Comparison of ENCODE assay signal across 8 cellular contexts in the genomic region with DNA sequence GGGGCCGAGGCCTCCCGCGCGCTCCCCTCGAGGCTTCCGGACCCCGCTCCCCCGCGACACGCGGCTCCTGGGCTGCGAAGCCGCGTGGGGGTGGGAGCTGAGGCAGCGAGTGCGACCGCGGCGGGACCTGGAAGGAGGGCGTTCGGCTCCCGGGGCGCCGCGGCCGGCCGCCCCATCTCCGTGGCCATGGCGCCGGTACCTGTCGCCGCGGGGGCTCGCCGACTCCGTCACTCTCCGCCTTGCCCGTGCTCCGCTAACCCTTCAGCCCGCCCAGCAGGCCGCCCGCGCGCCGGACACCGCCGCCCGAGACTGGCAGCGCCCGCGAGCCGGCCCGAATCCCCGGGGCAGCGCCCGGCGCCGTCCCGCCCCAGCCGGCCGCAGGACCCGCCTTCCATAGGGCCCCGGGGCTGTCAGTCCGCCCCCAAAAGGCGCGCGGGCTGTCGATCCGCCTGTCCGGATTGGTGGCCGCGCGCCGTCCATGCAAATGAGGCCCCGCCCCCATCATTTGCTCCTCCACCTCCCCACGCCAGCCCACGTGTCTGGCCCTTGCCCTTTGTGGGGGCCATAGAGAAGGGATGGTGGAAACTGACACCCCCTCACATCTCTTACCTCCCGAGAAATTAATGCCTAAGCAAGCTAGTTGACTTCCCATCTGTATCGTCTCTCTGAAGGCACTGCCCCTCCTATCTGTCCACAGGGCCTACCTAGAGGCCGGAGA. TPM values are rescaled to one million over a fixed set of nuclear protein-coding genes. Genes with fewer than 3 reads are reported as not detected.
DNase-seq lines count a peak whose midpoint lies in the region; ATAC-seq and TF ChIP-seq lines count a peak whose summit lies in the region.

Gene FKBP5, minus strand, starts transcription at position 311 of the 718 bp plus-strand sequence. CDS start 46,091 bp downstream, outside the sequence.

- CTCF ChIA-PET in CD8-positive, alpha-beta T cell (lab: Charles Lee) = interaction anchor here (0.6 to 3.5 kb wide), 5 partner anchors 41 to 104 kb away, joined by 4 to 20 read pairs (median 4); partner anchors contain the start of gene ARMC12
- CTCF ChIA-PET in OCI-LY7 (lab: Charles Lee; ENCODE audit: unreplicated experiment) = no interaction called here

- H3K36me3 ChIP-seq in CD8-positive, alpha-beta T cell (ENCODE audit: insufficient read depth, low read length) = no peaks in the 10 kb centered on the region
- H3K36me3 ChIP-seq in OCI-LY7 (ENCODE audit: insufficient read depth, low read length) (peaks cover 17% of the 10 kb centered on the region), esophagus (ENCODE audit: control insufficient read depth in 2 of 2, insufficient read depth in 2 of 2, low read length in 1 of 2) (peaks cover 0 to 2% of the 10 kb centered on the region in 2 donors), muscle layer of colon (ENCODE audit: insufficient read depth, low read length) (no peaks in the 10 kb centered on the region)

- BruUV-seq in OCI-LY7 (replicated peaks; lab: Mats Ljungman, UMichigan) = no TSS peak

- peak; percentile 87 for ATAC-seq in CD8-positive, alpha-beta T cell
- peak; percentile 84 for ATAC-seq in GM19397 (IDR thresholded peaks at IDR 0.05; ENCODE audit: unreplicated experiment)
- peak; percentile 78 for ATAC-seq in HG03571 (IDR thresholded peaks at IDR 0.05; ENCODE audit: unreplicated experiment)

- 2% methylated on average over 65 to 80 of the region's 80 CpGs for WGBS in esophagus, 2 donors

- intact Hi-C loops in CD8-positive, alpha-beta T cell (cut with DNase I, micrococcal nuclease) = loop anchor here (1.0 to 10.0 kb wide), 8 partner anchors 40 to 906 kb away; partner anchors contain the start of genes FANCE (in 1 of the 2) and SRSF3 (in 1 of the 2)
- intact Hi-C loops in OCI-LY7 (cut with micrococcal nuclease; ENCODE audit: unreplicated experiment) = loop anchor here (1.0 to 5.0 kb wide), 3 partner anchors 30 to 106 kb away; no protein-coding TSS in a partner anchor

- POLR2A ChIA-PET in CD8-positive, alpha-beta T cell (lab: Charles Lee) = interaction anchor here (0.8 to 4.7 kb wide), 5 partner anchors 26 to 87 kb away, joined by 3 to 26 read pairs (median 4); no protein-coding TSS in a partner anchor
- POLR2A ChIA-PET in OCI-LY7 (lab: Charles Lee) = interaction anchor here (0.7 to 1.2 kb wide), 4 partner anchors 11 to 40 kb away, joined by 3 to 4 read pairs (median 3); no protein-coding TSS in a partner anchor

- H3K27me3 ChIP-seq in CD8-positive, alpha-beta T cell (ENCODE audit: insufficient read depth, low read length) = no peaks in the 10 kb centered on the region
- H3K27me3 ChIP-seq in esophagus (ENCODE audit: control insufficient read depth in 1 of 2, insufficient read depth in 2 of 2, low read length in 2 of 2) = no peaks in the 10 kb centered on the region
- no peaks in the 10 kb centered on the region for H3K27me3 ChIP-seq in muscle layer of colon (ENCODE audit: control insufficient read depth in 1 of 2, insufficient read depth in 2 of 2, low read length in 2 of 2)

- H3K9me3 ChIP-seq in CD8-positive, alpha-beta T cell (ENCODE audit: low read length) = no peaks in the 10 kb centered on the region
- peaks cover 9% of the 10 kb centered on the region; the same call in 1 of the 2 replicates for H3K9me3 ChIP-seq in OCI-LY7 (ENCODE audit: low read length)
- H3K9me3 ChIP-seq in esophagus (ENCODE audit: control insufficient read depth in 2 of 2, insufficient read depth in 1 of 2, low read depth in 1 of 2, low read length in 1 of 2) = no peaks in the 10 kb centered on the region
- H3K9me3 ChIP-seq in muscle layer of colon (ENCODE audit: low read length) = no peaks in the 10 kb centered on the region

- H3K9me2 ChIP-seq in OCI-LY7 (ENCODE audit: insufficient read depth, low read length) = no peaks in the 10 kb centered on the region

- peak within 1 kb of the TSS; percentile 90 for H3K9ac ChIP-seq in muscle layer of colon (ENCODE audit: low read length)

- peak within 1 kb of the TSS; percentile 85 for H3K4me3 ChIP-seq in CD8-positive, alpha-beta T cell (ENCODE audit: low read depth, low read length)
- H3K4me3 ChIP-seq in OCI-LY7 (ENCODE audit: low read depth, low read length, poor library complexity, severe bottlenecking) (peak within 1 kb of the TSS; percentile 88), esophagus (ENCODE audit: low read depth in 1 of 2, low read length in 2 of 2) (peak within 1 kb of the TSS; percentile 77 to 99), muscle layer of colon (ENCODE audit: low read depth in 1 of 2, low read length in 2 of 2) (peak within 1 kb of the TSS; percentile 92 to 96)

- DNase-seq in CD8-positive, alpha-beta T cell = peak; percentile 65 to 90 (median 86)
- peak; percentile 95 for DNase-seq in OCI-LY7 (ENCODE audit: low spot score)
- peak; percentile 92 for DNase-seq in activated T-cell treated with anti-CD3 and anti-CD28 coated beads, Interleukin-2, amount 50 U/mL, for 24 hours
- DNase-seq in stimulated activated CD8-positive, alpha-beta memory T cell treated with anti-CD3 and anti-CD28 coated beads, Interleukin-7, amount 100 ng/mL, for 24 hours (ENCODE audit: low read depth) = peak; percentile 78

- peak within 1 kb of the TSS; percentile 96 for H3K27ac Mint-ChIP-seq in CD8-positive, alpha-beta T cell
- H3K27ac Mint-ChIP-seq in activated T-cell treated with anti-CD3 and anti-CD28 coated beads, Interleukin-2, amount 50 U/mL, for 24 hours = peak within 1 kb of the TSS; percentile 93

- H3K79me2 ChIP-seq in OCI-LY7 (ENCODE audit: insufficient read depth, low read depth, low read length) = peaks cover 46% of the 10 kb centered on the region

- peaks cover 11% of the 10 kb centered on the region for H3K36me3 Mint-ChIP-seq in CD8-positive, alpha-beta T cell
- peaks cover 23% of the 10 kb centered on the region for H3K36me3 Mint-ChIP-seq in activated T-cell treated with anti-CD3 and anti-CD28 coated beads, Interleukin-2, amount 50 U/mL, for 24 hours (ENCODE audit: low read depth)

- H3K4me3 Mint-ChIP-seq in CD8-positive, alpha-beta T cell = peak within 1 kb of the TSS; percentile 98
- H3K4me3 Mint-ChIP-seq in activated T-cell treated with anti-CD3 and anti-CD28 coated beads, Interleukin-2, amount 50 U/mL, for 24 hours = peak within 1 kb of the TSS; percentile 90

- peaks cover 7% of the 10 kb centered on the region for H4K20me1 ChIP-seq in OCI-LY7 (ENCODE audit: insufficient read depth, low read length)

- peaks cover 14% of the 10 kb centered on the region for H3K4me1 ChIP-seq in CD8-positive, alpha-beta T cell (ENCODE audit: insufficient read depth, low read length)
- peaks cover 14% of the 10 kb centered on the region for H3K4me1 ChIP-seq in OCI-LY7 (ENCODE audit: insufficient read depth, low read length, poor library complexity, severe bottlenecking)
- peaks cover 0 to 13% of the 10 kb centered on the region in 2 donors for H3K4me1 ChIP-seq in esophagus (ENCODE audit: control insufficient read depth in 2 of 2, insufficient read depth in 2 of 2, low read length in 1 of 2)
- peaks cover 20% of the 10 kb centered on the region for H3K4me1 ChIP-seq in muscle layer of colon (ENCODE audit: insufficient read depth, low read length)

- H3K27ac ChIP-seq in CD8-positive, alpha-beta T cell (ENCODE audit: low read depth, low read length) = peak within 1 kb of the TSS; percentile 64
- peak within 1 kb of the TSS; percentile 76 for H3K27ac ChIP-seq in OCI-LY7 (ENCODE audit: low read depth, low read length, poor library complexity, severe bottlenecking)
- peak within 1 kb of the TSS; percentile 95 to 98 for H3K27ac ChIP-seq in esophagus (ENCODE audit: low read depth in 2 of 2, low read length in 1 of 2)
- H3K27ac ChIP-seq in muscle layer of colon (ENCODE audit: low read depth, low read length) = peak within 1 kb of the TSS; percentile 88

- peaks cover 17% of the 10 kb centered on the region for H3K4me1 Mint-ChIP-seq in CD8-positive, alpha-beta T cell (ENCODE audit: low read depth)
- H3K4me1 Mint-ChIP-seq in activated T-cell treated with anti-CD3 and anti-CD28 coated beads, Interleukin-2, amount 50 U/mL, for 24 hours (ENCODE audit: low read depth) = peaks cover 25% of the 10 kb centered on the region

- TF ChIP-seq CTCF in CD8-positive, alpha-beta T cell (IDR thresholded peaks at IDR 0.05) = no peak
- TF ChIP-seq CTCF in OCI-LY7 (conservative IDR thresholded peaks at IDR 0.05; ENCODE audit: low read length) = no peak

- no peaks in the 10 kb centered on the region for H3K9me3 Mint-ChIP-seq in CD8-positive, alpha-beta T cell
- no peaks in the 10 kb centered on the region for H3K9me3 Mint-ChIP-seq in activated T-cell treated with anti-CD3 and anti-CD28 coated beads, Interleukin-2, amount 50 U/mL, for 24 hours

- H3K27me3 Mint-ChIP-seq in CD8-positive, alpha-beta T cell (ENCODE audit: low read depth) = no peaks in the 10 kb centered on the region
- no peaks in the 10 kb centered on the region for H3K27me3 Mint-ChIP-seq in activated T-cell treated with anti-CD3 and anti-CD28 coated beads, Interleukin-2, amount 50 U/mL, for 24 hours

- H3K4me2 ChIP-seq in OCI-LY7 (ENCODE audit: low read length) = peak within 1 kb of the TSS; percentile 91

- H2AFZ ChIP-seq in OCI-LY7 (ENCODE audit: low read length) = peak within 1 kb of the TSS; percentile 96

RNA-seq across cellular contexts. Expression of gene FKBP5, which starts in this region (rescaled TPM):
- total RNA-seq in CD8-positive, alpha-beta T cell = 10 to 100 TPM; 25.7 to 27.1 TPM
- 42.5 and 43.2 TPM in 2 replicates for total RNA-seq in OCI-LY7 (2014; rRNA removed; shearing (Covaris generic))
- 79.1 and 81.4 TPM in 2 replicates for total RNA-seq in OCI-LY7 (2022)
- 10 to 100 TPM; 32.8 to 45.9 TPM for polyA plus RNA-seq in esophagus

Comparison
In these comparisons a context has a peak if more than half of its experiments do, and no peak if none do; other contexts are left out.
1. Peak in every context shown above with its lines: DNase-seq, ATAC-seq, H3K4me3 ChIP-seq and H3K27ac ChIP-seq.